10 cellular contexts compared by ENCODE assay signal in genomic region chr1:203276916-203277535, GRCh38. TPM values are rescaled to one million over a fixed set of nuclear protein-coding genes. Genes with fewer than 3 reads are reported as not detected.
DNase-seq lines count a peak whose midpoint lies in the region; ATAC-seq and TF ChIP-seq lines count a peak whose summit lies in the region.
"Had no signal": no experiment of that assay in that cellular context is flagged by ENCODE, and none has a peak within 500 bp of the region (broad histone marks: within the 10 kb centered on the region; RNA-seq: fewer than 3 reads in every experiment).

No MANE protein-coding gene starts in this region.

- H3K9me2 ChIP-seq in Karpas-422 (replicated peaks; ENCODE audit: insufficient read depth, low read length), result no peaks in the 10 kb centered on the region

- no peaks in the 10 kb centered on the region for H3K79me2 ChIP-seq in Karpas-422 (ENCODE audit: low read length)

- no peaks in the 10 kb centered on the region for H4K20me1 ChIP-seq in Karpas-422 (ENCODE audit: insufficient read depth, low read depth, low read length)

- H3K27me3 ChIP-seq in Karpas-422 (ENCODE audit: low read length), result no peaks in the 10 kb centered on the region
- no peaks in the 10 kb centered on the region for H3K27me3 ChIP-seq in right atrium auricular region
- H3K27me3 ChIP-seq: pancreas had no signal

- H3K4me1 Mint-ChIP-seq in stimulated activated naive B cell treated with anti-CD40 and anti-IgM and Interleukin-4, amounts not matched to agents 10 μg/mL and 1 μg/mL and 100 μg/mL, for 72 hours, result peaks cover 53 to 83% of the 10 kb centered on the region in 2 donors

- ATAC-seq in activated naive CD4-positive, alpha-beta T cell treated with anti-CD3 and anti-CD28 coated beads, Interleukin-2, amount 50 U/mL, for 72 hours, result no peak
- ATAC-seq in stimulated activated naive B cell treated with anti-CD40 and anti-IgM and Interleukin-4, amounts not matched to agents 10 μg/mL and 1 μg/mL and 100 μg/mL, for 72 hours (replicated peaks), result no peak
- ATAC-seq in GM18502 (IDR thresholded peaks at IDR 0.05; ENCODE audit: poor library complexity, unreplicated experiment) (no peak), HG02938 (IDR thresholded peaks at IDR 0.05; ENCODE audit: unreplicated experiment) (no peak)
- ATAC-seq: pancreas had no signal

- H3K27ac ChIP-seq in Karpas-422 (ENCODE audit: low read length), result no peak overlapping the region
- peak overlapping the region; percentile 92 to 99 for H3K27ac ChIP-seq in right atrium auricular region

- no peaks in the 10 kb centered on the region for H3K9me3 Mint-ChIP-seq in activated naive CD4-positive, alpha-beta T cell treated with anti-CD3 and anti-CD28 coated beads, Interleukin-2, amount 50 U/mL, for 72 hours
- no peaks in the 10 kb centered on the region for H3K9me3 Mint-ChIP-seq in stimulated activated naive B cell treated with anti-CD40 and anti-IgM and Interleukin-4, amounts not matched to agents 10 μg/mL and 1 μg/mL and 100 μg/mL, for 72 hours

- no peaks in the 10 kb centered on the region for H3K36me3 ChIP-seq in Karpas-422 (ENCODE audit: insufficient read depth, low read length)
- H3K36me3 ChIP-seq in right atrium auricular region, result no peaks in the 10 kb centered on the region
- H3K36me3 ChIP-seq: pancreas had no signal

- no peak for TF ChIP-seq CTCF in right atrium auricular region (IDR thresholded peaks at IDR 0.05)

- peak overlapping the region; percentile 20 for H3K4me2 ChIP-seq in Karpas-422 (ENCODE audit: low read depth, low read length, poor library complexity, severe bottlenecking)

- no peaks in the 10 kb centered on the region for H3K9me3 ChIP-seq in Karpas-422 (ENCODE audit: low read length)
- H3K9me3 ChIP-seq in right atrium auricular region, result no peaks in the 10 kb centered on the region
- H3K9me3 ChIP-seq: pancreas had no signal

- peaks cover 73% of the 10 kb centered on the region for H3K4me1 ChIP-seq in Karpas-422 (ENCODE audit: low read length)
- H3K4me1 ChIP-seq in right atrium auricular region, result peaks cover 0 to 91% of the 10 kb centered on the region in 2 donors

- H3K9ac ChIP-seq in Karpas-422 (ENCODE audit: low read length), result peak overlapping the region; percentile 44

- H3K27ac Mint-ChIP-seq in activated naive CD4-positive, alpha-beta T cell treated with anti-CD3 and anti-CD28 coated beads, Interleukin-2, amount 50 U/mL, for 72 hours, result peak overlapping the region; percentile 79 to 88
- H3K27ac Mint-ChIP-seq in stimulated activated naive B cell treated with anti-CD40 and anti-IgM and Interleukin-4, amounts not matched to agents 10 μg/mL and 1 μg/mL and 100 μg/mL, for 72 hours, result peak overlapping the region; percentile 90

- DNase-seq in Karpas-422 (peak; percentile 40), right atrium auricular region (ENCODE audit: low spot score) (no peak), dermis blood vessel endothelial cell (no peak), NCI-H1417 (lab: John Stamatoyannopoulos, UW) (no peak)
- no peak for DNase-seq in activated naive CD4-positive, alpha-beta T cell treated with anti-CD3 and anti-CD28 coated beads, Interleukin-2, amount 50 U/mL, for 72 hours (ENCODE audit: low spot score in 2 of 2)
- no peak for DNase-seq in stimulated activated naive B cell treated with anti-CD40 and anti-IgM and Interleukin-4, amounts not matched to agents 10 μg/mL and 1 μg/mL and 100 μg/mL, for 72 hours
- DNase-seq: KBM-7 had no signal

- no peaks in the 10 kb centered on the region for H3K27me3 Mint-ChIP-seq in stimulated activated naive B cell treated with anti-CD40 and anti-IgM and Interleukin-4, amounts not matched to agents 10 μg/mL and 1 μg/mL and 100 μg/mL, for 72 hours

- peak overlapping the region; percentile 65; the same call in 1 of the 2 replicates for H2AFZ ChIP-seq in Karpas-422 (ENCODE audit: low read length)

- no peak overlapping the region for H3K4me3 ChIP-seq in Karpas-422 (ENCODE audit: low read length)
- no peak overlapping the region for H3K4me3 ChIP-seq in right atrium auricular region
- H3K4me3 ChIP-seq: pancreas had no signal

- H3K4me3 Mint-ChIP-seq in stimulated activated naive B cell treated with anti-CD40 and anti-IgM and Interleukin-4, amounts not matched to agents 10 μg/mL and 1 μg/mL and 100 μg/mL, for 72 hours, result peak overlapping the region in 1 of 2 donors; percentile 20

- no peaks in the 10 kb centered on the region for H3K36me3 Mint-ChIP-seq in activated naive CD4-positive, alpha-beta T cell treated with anti-CD3 and anti-CD28 coated beads, Interleukin-2, amount 50 U/mL, for 72 hours
- no peaks in the 10 kb centered on the region for H3K36me3 Mint-ChIP-seq in stimulated activated naive B cell treated with anti-CD40 and anti-IgM and Interleukin-4, amounts not matched to agents 10 μg/mL and 1 μg/mL and 100 μg/mL, for 72 hours

RNA-seq across cellular contexts. Expression of gene BTG2, which starts 28.3 kb away (rescaled TPM):
- 245 and 258 TPM in 2 replicates for total RNA-seq in Karpas-422 (2014; rRNA removed; shearing (Covaris generic); ENCODE audit: low replicate concordance)
- total RNA-seq in activated naive CD4-positive, alpha-beta T cell treated with anti-CD3 and anti-CD28 coated beads, Interleukin-2, amount 50 U/mL, for 72 hours, result 100 to 1,000 TPM in 1 of 2 donors, 10 to 100 TPM in 1; 87.2 to 185 TPM
- total RNA-seq in right atrium auricular region (100 to 1,000 TPM; 132 to 254 TPM), dermis blood vessel endothelial cell (63.5 and 64.7 TPM in 2 replicates)

RNA-seq across cellular contexts. Expression of gene CHIT1, which starts 47.6 kb away (rescaled TPM):
- total RNA-seq in Karpas-422 (2014; rRNA removed; shearing (Covaris generic); ENCODE audit: low replicate concordance), result 0.89 and 15.2 TPM in 2 replicates
- total RNA-seq in activated naive CD4-positive, alpha-beta T cell treated with anti-CD3 and anti-CD28 coated beads, Interleukin-2, amount 50 U/mL, for 72 hours, result 1 to 10 TPM; 1.3 to 2.2 TPM
- total RNA-seq in right atrium auricular region (not detected), dermis blood vessel endothelial cell (under 0.01 TPM in 2 replicates)
